1 cellular context compared by ENCODE assay signal in genomic region chr2:208306291-208306690, GRCh38.
TF ChIP-seq lines count a peak whose summit lies in the region.

No MANE protein-coding gene starts in this region.

TF ChIP-seq in IMR-90, 13 proteins besides CTCF, POLR2A, EP300 and RAD21:
- TF ChIP-seq RCOR1 (IDR thresholded peaks at IDR 0.05; ENCODE audit: insufficient replicate concordance, low read length) (no peak), CHD1 (IDR thresholded peaks at IDR 0.05; ENCODE audit: low read depth, low read length) (no peak), NFE2L2 (IDR thresholded peaks at IDR 0.05; ENCODE audit: low read depth, low read length) (no peak)
